15 cellular contexts compared by ENCODE assay signal in genomic region chr17:57174591-57174990, GRCh38.
DNase-seq lines count a peak whose midpoint lies in the region; ATAC-seq lines count a peak whose summit lies in the region.
"Had no signal": no experiment of that assay in that cellular context is flagged by ENCODE, and none has a peak within 500 bp of the region (broad histone marks: within the 10 kb centered on the region; RNA-seq: fewer than 3 reads in every experiment).

No MANE protein-coding gene starts in this region.

- peak; percentile 41 for DNase-seq in NOMO-1 treated with DMSO at 0.1 percent for 48 hours (lab: John Stamatoyannopoulos, UW; ENCODE audit: unreplicated experiment)
- DNase-seq in DMS153 treated with DMSO at 0.1 percent for 48 hours (lab: John Stamatoyannopoulos, UW; ENCODE audit: unreplicated experiment) = no peak
- no peak for DNase-seq in sciatic nerve (ENCODE audit: low spot score)
- DNase-seq in NCI-H2227 (lab: John Stamatoyannopoulos, UW; ENCODE audit: unreplicated experiment) = no peak
- no peak for DNase-seq in germinal center (ENCODE audit: low spot score)
- DNase-seq: activated CD8-positive, alpha-beta T cell treated with anti-CD3 and anti-CD28 coated beads for 36 hours; activated gamma-delta T cell treated with Interleukin-2 at 50 U/mL for 16 hours; HCEC 1CT; NCI-H1048; NCI-H226; right lobe of liver; stimulated activated naive CD8-positive, alpha-beta T cell treated with anti-CD3 and anti-CD28 coated beads, Interleukin-15, amount 100 ng/mL, for 72 hours had no signal

- intact Hi-C loops in sciatic nerve (cut with DNase I) = no loop called here

- peak; percentile 75 for ATAC-seq in GM18508 (IDR thresholded peaks at IDR 0.05; ENCODE audit: insufficient read depth, unreplicated experiment)
- ATAC-seq in GM21390 (IDR thresholded peaks at IDR 0.05; ENCODE audit: unreplicated experiment) = peak; percentile 69
- peak; percentile 75 for ATAC-seq in HG02885 (IDR thresholded peaks at IDR 0.05; ENCODE audit: poor library complexity, unreplicated experiment)
- no peak for ATAC-seq in sciatic nerve
- ATAC-seq: activated CD8-positive, alpha-beta T cell treated with anti-CD3 and anti-CD28 coated beads for 36 hours; right lobe of liver; stimulated activated naive CD8-positive, alpha-beta T cell treated with anti-CD3 and anti-CD28 coated beads, Interleukin-15, amount 100 ng/mL, for 72 hours had no signal
